9 cellular contexts compared by ENCODE assay signal in genomic region chr7:150290329-150290728, GRCh38. TPM values are rescaled to one million over a fixed set of nuclear protein-coding genes. Genes with fewer than 3 reads are reported as not detected.
"Had no signal": no experiment of that assay in that cellular context is flagged by ENCODE, and none has a peak within 500 bp of the region (broad histone marks: within the 10 kb centered on the region; RNA-seq: fewer than 3 reads in every experiment).

No MANE protein-coding gene starts in this region.

RNA-seq across cellular contexts. Expression of gene RARRES2, which starts 51.1 kb away (rescaled TPM):
- total RNA-seq: activated B cell treated with CpG ODN at 0.5 μM for 24 hours; activated CD4-positive, alpha-beta memory T cell treated with anti-CD3 and anti-CD28 coated beads for 36 hours; activated CD4-positive, alpha-beta T cell treated with anti-CD3 and anti-CD28 coated beads, Interleukin-2, amount 10 ng/mL, durations not matched to agents 24 days and 14 days; activated CD8-positive, alpha-beta memory T cell treated with anti-CD3 and anti-CD28 coated beads for 36 hours; activated CD8-positive, alpha-beta T cell treated with anti-CD3 and anti-CD28 coated beads for 36 hours; activated naive CD8-positive, alpha-beta T cell treated with anti-CD3 and anti-CD28 coated beads, Interleukin-2, amount 10 ng/mL, durations not matched to agents 7 days and 5 days; activated T-cell treated with anti-CD3 and anti-CD28 coated beads, Interleukin-2, amount 50 U/mL, for 72 hours; activated T-helper 1 cell treated with anti-CD3 and anti-CD28 coated beads, Interleukin-12 subunit alpha, Interleukin-12 subunit beta, Interleukin-2, Interleukin-4 antibody, amounts not matched to agents 30 ng/mL and 10 ng/mL and 1 ng/mL, durations not matched to agents 14 hours and 24 hours and 36 hours; activated T-helper 2 cell treated with anti-CD3 and anti-CD28 coated beads, Interferon-gamma antibody, Interleukin-2, Interleukin-4, amounts not matched to agents 10 μg/mL and 5 μg/mL and 100 μg/mL, durations not matched to agents 14 hours and 24 hours and 36 hours had no signal
